In genomic region chr22:27238935-27239510, GRCh38 we compare ENCODE assay signal across 1 cellular context.
TF ChIP-seq lines count a peak whose summit lies in the region.

No MANE protein-coding gene starts in this region.

TF ChIP-seq in HEK293, 187 proteins besides CTCF, POLR2A, EP300 and RAD21 (continued from another document and continues in another):
- TF ChIP-seq ZSCAN18 (tag by site-specific recombination; IDR thresholded peaks at IDR 0.05): no peak
- no peak for TF ChIP-seq PRDM1 (tag by site-specific recombination; IDR thresholded peaks at IDR 0.05)
- TF ChIP-seq ZNF830 (tag by site-specific recombination; IDR thresholded peaks at IDR 0.05; ENCODE audit: low read depth): no peak
- no peak for TF ChIP-seq GFI1B (tag by site-specific recombination; IDR thresholded peaks at IDR 0.05)
- no peak for TF ChIP-seq PRDM10 (tag by site-specific recombination; IDR thresholded peaks at IDR 0.05)
- TF ChIP-seq ZNF155 (tag by site-specific recombination; IDR thresholded peaks at IDR 0.05): no peak
- no peak for TF ChIP-seq HIC1 (tag by site-specific recombination; IDR thresholded peaks at IDR 0.05)
- no peak for TF ChIP-seq ZNF10 (tag by site-specific recombination; IDR thresholded peaks at IDR 0.05)
- no peak for TF ChIP-seq ZNF148 (tag by site-specific recombination; IDR thresholded peaks at IDR 0.05; ENCODE audit: borderline replicate concordance)
- no peak for TF ChIP-seq ZNF157 (tag by site-specific recombination; IDR thresholded peaks at IDR 0.05)
- no peak for TF ChIP-seq YY1 (tag by site-specific recombination; IDR thresholded peaks at IDR 0.05)
- no peak for TF ChIP-seq ZNF174 (tag by site-specific recombination; IDR thresholded peaks at IDR 0.05)
- no peak for TF ChIP-seq ZNF510 (tag by site-specific recombination; IDR thresholded peaks at IDR 0.05; ENCODE audit: insufficient replicate concordance)
- TF ChIP-seq ZNF791 (tag by site-specific recombination; IDR thresholded peaks at IDR 0.05): no peak
- no peak for TF ChIP-seq ZNF560 (tag by site-specific recombination; IDR thresholded peaks at IDR 0.05; ENCODE audit: borderline replicate concordance)
- TF ChIP-seq ZBTB1 (tag by site-specific recombination; IDR thresholded peaks at IDR 0.05): no peak
- peak; percentile 85 for TF ChIP-seq ZBTB20 (tag by site-specific recombination; IDR thresholded peaks at IDR 0.05)
- no peak for TF ChIP-seq ATF2 (tag by site-specific recombination; IDR thresholded peaks at IDR 0.05; ENCODE audit: low read depth)
- no peak for TF ChIP-seq ZBTB49 (tag by site-specific recombination; IDR thresholded peaks at IDR 0.05; ENCODE audit: low read depth)
- no peak for TF ChIP-seq SP3 (tag by site-specific recombination; IDR thresholded peaks at IDR 0.05)
- TF ChIP-seq ZNF843 (tag by site-specific recombination; IDR thresholded peaks at IDR 0.05): no peak
- TF ChIP-seq ZNF18 (tag by site-specific recombination; IDR thresholded peaks at IDR 0.05): no peak
- TF ChIP-seq GLI4 (tag by site-specific recombination; IDR thresholded peaks at IDR 0.05): no peak
- TF ChIP-seq ZSCAN5A (tag by site-specific recombination; IDR thresholded peaks at IDR 0.05): no peak
- TF ChIP-seq ZFP69B (tag by site-specific recombination; IDR thresholded peaks at IDR 0.05): peak; percentile 94
- TF ChIP-seq PATZ1 (tag by site-specific recombination; IDR thresholded peaks at IDR 0.05): peak; percentile 79
- peak; percentile 15; the same call in 1 of the 2 replicates for TF ChIP-seq ZNF629 (tag by site-specific recombination; IDR thresholded peaks at IDR 0.05)
- no peak for TF ChIP-seq ZNF837 (tag by site-specific recombination; IDR thresholded peaks at IDR 0.05)
- no peak for TF ChIP-seq ZNF645 (tag by site-specific recombination; IDR thresholded peaks at IDR 0.05)
- no peak for TF ChIP-seq ZNF596 (tag by site-specific recombination; IDR thresholded peaks at IDR 0.05)
- TF ChIP-seq HOXA7 (CRISPR knock-in tag; IDR thresholded peaks at IDR 0.05; ENCODE audit: borderline replicate concordance): no peak
- TF ChIP-seq ZNF2 (tag by site-specific recombination; IDR thresholded peaks at IDR 0.05): no peak
- TF ChIP-seq ZNF302 (tag by site-specific recombination; IDR thresholded peaks at IDR 0.05; ENCODE audit: low read depth): no peak
- no peak for TF ChIP-seq ZNF624 (tag by site-specific recombination; IDR thresholded peaks at IDR 0.05)
- TF ChIP-seq ZSCAN4 (tag by site-specific recombination; IDR thresholded peaks at IDR 0.05): no peak
- 0 out of 2 replicates have a peak, but pooled peaks have one; percentile 44 for TF ChIP-seq ZFP37 (tag by site-specific recombination; IDR thresholded peaks at IDR 0.05)
- TF ChIP-seq ZNF658 (tag by site-specific recombination; IDR thresholded peaks at IDR 0.05): no peak
